ENCODE assay signal across 8 cellular contexts in the genomic region with DNA sequence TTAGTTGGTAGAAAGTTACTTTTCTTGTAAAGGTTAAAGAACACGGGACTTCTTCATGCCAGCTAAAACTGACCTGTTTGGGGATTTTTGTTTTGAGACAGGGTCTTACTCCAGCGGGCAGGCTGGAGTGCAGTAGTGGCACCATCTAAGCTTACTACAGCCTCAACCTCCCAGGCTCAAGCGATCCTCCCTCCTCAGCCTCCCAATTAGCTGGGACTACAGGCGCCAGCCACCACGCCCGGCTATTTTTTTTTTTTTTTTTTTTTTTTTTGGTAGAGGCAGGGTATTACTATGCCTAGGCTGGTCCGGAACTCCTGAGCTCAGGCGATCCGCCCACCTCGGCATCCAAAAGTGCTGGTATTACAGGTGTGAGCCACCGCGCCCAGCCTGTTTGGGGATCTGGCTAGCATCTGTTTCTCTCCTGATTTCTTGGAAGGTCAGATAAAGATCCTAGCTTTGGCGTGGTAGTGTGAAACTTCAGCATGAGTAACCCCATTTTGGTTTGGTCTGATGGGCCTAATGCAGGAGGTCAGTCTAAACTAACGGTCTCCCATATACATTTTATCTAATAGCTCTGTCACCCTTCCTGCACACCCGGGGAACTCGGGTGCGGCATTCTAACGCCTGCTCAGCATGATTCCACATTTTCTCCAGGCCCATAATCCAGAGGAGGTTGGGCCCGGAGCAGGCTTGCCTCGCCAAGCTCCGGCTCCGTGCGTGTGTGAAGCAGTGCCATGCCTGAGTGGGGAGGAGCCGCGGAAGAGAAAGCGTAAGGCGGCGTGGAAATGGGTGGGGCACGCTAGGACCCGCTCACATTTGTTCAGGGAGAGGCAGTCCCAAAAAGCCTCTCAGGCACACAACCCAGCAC. TPM values are rescaled to one million over a fixed set of nuclear protein-coding genes. Genes with fewer than 3 reads are reported as not detected.
DNase-seq lines count a peak whose midpoint lies in the region; ATAC-seq and TF ChIP-seq lines count a peak whose summit lies in the region.

No MANE protein-coding gene starts in this region.

- peaks cover 18 to 32% (median 26%) of the 10 kb centered on the region in 4 donors for H3K4me1 Mint-ChIP-seq in CD4-positive, alpha-beta memory T cell

- peak overlapping the region; percentile 97 for H3K27ac ChIP-seq in CD4-positive, alpha-beta memory T cell (ENCODE audit: low read depth, low read length)
- H3K27ac ChIP-seq in gastroesophageal sphincter = peak overlapping the region; percentile 93 to 100 (median 99)
- peak overlapping the region; percentile 97 to 99 for H3K27ac ChIP-seq in thoracic aorta

- peak overlapping the region; percentile 96 to 100 (median 100) for H3K27ac Mint-ChIP-seq in CD4-positive, alpha-beta memory T cell

- CTCF ChIA-PET in CD4-positive, alpha-beta memory T cell (lab: Charles Lee; ENCODE audit: partially characterized antibody) = interaction anchor here (1.0 to 10.5 kb wide), 7 partner anchors 16 to 99 kb away, joined by 3 to 134 read pairs (median 5); a partner anchor contains a TSS

- H3K27me3 ChIP-seq in CD4-positive, alpha-beta memory T cell (ENCODE audit: insufficient read depth, low read length) = no peaks in the 10 kb centered on the region
- H3K27me3 ChIP-seq in gastroesophageal sphincter (no peaks in the 10 kb centered on the region), thoracic aorta (replicated peaks; ENCODE audit: insufficient read depth) (no peaks in the 10 kb centered on the region)

- TF ChIP-seq EP300 in gastroesophageal sphincter (IDR thresholded peaks at IDR 0.05) = no peak

- H3K4me3 Mint-ChIP-seq in CD4-positive, alpha-beta memory T cell = peak overlapping the region; percentile 98 to 100 (median 100)

- peak overlapping the region; percentile 96 to 100 for H3K4me3 ChIP-seq in CD4-positive, alpha-beta memory T cell (ENCODE audit: low read length in 2 of 2)
- H3K4me3 ChIP-seq in gastroesophageal sphincter (peak overlapping the region; percentile 77 to 79), thoracic aorta (peak overlapping the region; percentile 93)

- WGBS in gastroesophageal sphincter (ENCODE audit: low coverage in 1 of 2), 2 donors = 51 to 80% methylated on average over 10 to 12 of the region's 30 CpGs

- TF ChIP-seq CTCF in gastroesophageal sphincter (IDR thresholded peaks at IDR 0.05) = no peak
- no peak for TF ChIP-seq CTCF in thoracic aorta (IDR thresholded peaks at IDR 0.05)

- H3K36me3 ChIP-seq in CD4-positive, alpha-beta memory T cell (ENCODE audit: insufficient read depth, low read length) = peaks cover 14% of the 10 kb centered on the region
- H3K36me3 ChIP-seq in gastroesophageal sphincter (peaks cover 0 to 25% of the 10 kb centered on the region in 2 donors), thoracic aorta (peaks cover 3% of the 10 kb centered on the region)

- H3K4me1 ChIP-seq in CD4-positive, alpha-beta memory T cell (ENCODE audit: insufficient read depth, low read length) = peaks cover 31% of the 10 kb centered on the region
- H3K4me1 ChIP-seq in gastroesophageal sphincter (peaks cover 3 to 56% (median 18%) of the 10 kb centered on the region in 3 donors), thoracic aorta (ENCODE audit: control insufficient read depth in 1 of 2, low read depth in 2 of 2) (peaks cover 10 to 28% of the 10 kb centered on the region in 2 donors)

- DNase-seq in CD4-positive, alpha-beta memory T cell = peak; percentile 81 to 86 (median 84)
- peak; percentile 67 for DNase-seq in RKO (ENCODE audit: low spot score)
- peak; percentile 76 for DNase-seq in activated gamma-delta T cell treated with Interleukin-2 at 50 U/mL for 16 hours
- DNase-seq in occipital lobe (lab: John Stamatoyannopoulos, UW) = peak; percentile 76
- peak; percentile 43 for DNase-seq in thoracic aorta (ENCODE audit: low spot score)

- ATAC-seq in GM19328 (IDR thresholded peaks at IDR 0.05; ENCODE audit: unreplicated experiment) (peak; percentile 49), HG03442 (IDR thresholded peaks at IDR 0.05; ENCODE audit: unreplicated experiment) (peak; percentile 47), gastroesophageal sphincter (peak; percentile 90), thoracic aorta (ENCODE audit: insufficient number of reproducible peaks, low FRiP score, low read depth) (peak; percentile 84)

- H3K9me3 Mint-ChIP-seq in CD4-positive, alpha-beta memory T cell = peaks cover 0 to 2% (median 0%) of the 10 kb centered on the region in 8 donors

- H3K27me3 Mint-ChIP-seq in CD4-positive, alpha-beta memory T cell = no peaks in the 10 kb centered on the region

- H3K36me3 Mint-ChIP-seq in CD4-positive, alpha-beta memory T cell = peaks cover 15 to 23% of the 10 kb centered on the region in 2 donors

- intact Hi-C loops in CD4-positive, alpha-beta memory T cell (cut with micrococcal nuclease) = loop anchor here (1.0 kb wide), 6 partner anchors 21 to 1058 kb away; a partner anchor contains a TSS

- TF ChIP-seq POLR2A in gastroesophageal sphincter (IDR thresholded peaks at IDR 0.05) = peak in 1 of 2 donors; percentile 71

- H3K9me3 ChIP-seq in CD4-positive, alpha-beta memory T cell (ENCODE audit: control insufficient read depth in 1 of 2, low read length in 2 of 2) = no peaks in the 10 kb centered on the region
- no peaks in the 10 kb centered on the region for H3K9me3 ChIP-seq in gastroesophageal sphincter
- H3K9me3 ChIP-seq in thoracic aorta = no peaks in the 10 kb centered on the region

- POLR2A ChIA-PET in CD4-positive, alpha-beta memory T cell (lab: Charles Lee; ENCODE audit: partially characterized antibody) = interaction anchor here (0.6 to 14.2 kb wide), 19 partner anchors 9 to 1465 kb away, joined by 3 to 284 read pairs (median 5); a partner anchor contains a TSS

RNA-seq across cellular contexts. Expression of a gene that starts 1.0 kb away (rescaled TPM):
- 10 to 100 TPM; 76.9 to 79.0 TPM for total RNA-seq in CD4-positive, alpha-beta memory T cell
- 100 to 1,000 TPM; 149 to 192 TPM for polyA plus RNA-seq in CD4-positive, alpha-beta memory T cell
- total RNA-seq in gastroesophageal sphincter (100 to 1,000 TPM; 199 to 283 (median 249) TPM), occipital lobe (126 TPM), thoracic aorta (10 to 100 TPM; 93.3 to 98.0 TPM)

RNA-seq across cellular contexts. Expression of a gene that starts 26.2 kb away (rescaled TPM):
- 10 to 100 TPM; 12.7 to 15.4 TPM for total RNA-seq in CD4-positive, alpha-beta memory T cell
- 10 to 100 TPM; 22.3 TPM for polyA plus RNA-seq in CD4-positive, alpha-beta memory T cell
- 10 to 100 TPM; 15.3 to 25.8 (median 21.6) TPM for total RNA-seq in gastroesophageal sphincter
- total RNA-seq in occipital lobe = 19.7 TPM
- total RNA-seq in thoracic aorta = 10 to 100 TPM; 19.0 to 35.6 TPM

Comparison
In these comparisons a context has a peak if more than half of its experiments do, and no peak if none do; other contexts are left out.
1. Peak in every context shown above with its lines: DNase-seq, ATAC-seq, H3K4me3 ChIP-seq and H3K27ac ChIP-seq.